24 cellular contexts compared by ENCODE assay signal in the genomic region with DNA sequence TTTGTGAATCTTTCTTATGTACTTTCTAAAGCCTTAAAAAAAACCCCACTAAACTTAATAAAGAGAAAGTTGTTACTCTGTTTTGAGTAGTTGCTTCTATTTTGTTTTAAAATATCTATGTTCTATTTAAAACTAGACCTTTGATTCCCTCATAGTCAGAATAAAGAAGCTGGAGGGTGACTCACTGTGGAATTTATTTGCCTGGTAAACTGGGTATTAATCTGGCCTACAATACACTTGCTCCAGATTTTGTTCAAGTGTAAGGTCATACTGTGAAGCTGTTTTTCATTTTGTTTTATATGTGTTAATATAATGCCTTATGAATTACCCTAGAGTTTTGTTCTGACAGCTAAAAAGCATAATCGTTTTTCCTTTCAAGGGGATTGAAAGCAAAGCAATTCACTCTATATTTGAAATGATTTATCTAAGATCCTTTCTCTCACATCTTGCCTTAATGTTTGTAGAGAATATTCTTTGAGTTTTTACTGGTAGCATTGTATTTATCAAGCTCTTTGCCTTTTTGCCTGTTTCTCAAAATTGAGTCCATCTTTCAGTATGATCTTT.
DNase-seq lines count a peak whose midpoint lies in the region; ATAC-seq and TF ChIP-seq lines count a peak whose summit lies in the region.
"Had no signal": no experiment of that assay in that cellular context is flagged by ENCODE, and none has a peak within 500 bp of the region (broad histone marks: within the 10 kb centered on the region; RNA-seq: fewer than 3 reads in every experiment).

No MANE protein-coding gene starts in this region.

- no peak overlapping the region for H3K4me3 ChIP-seq in body of pancreas
- H3K4me3 ChIP-seq: A549, coronary artery, gastroesophageal sphincter, GM23338, vagina had no signal

- ATAC-seq in HG03378 (IDR thresholded peaks at IDR 0.05; ENCODE audit: unreplicated experiment) (no peak), body of pancreas (no peak)
- ATAC-seq: A549, gastroesophageal sphincter, GM23338, HepG2 had no signal

- H3K36me3 Mint-ChIP-seq in HFFc6 (ENCODE audit: low read depth): no peaks in the 10 kb centered on the region
- H3K36me3 Mint-ChIP-seq in mesothelial cell of epicardium: no peaks in the 10 kb centered on the region
- H3K36me3 Mint-ChIP-seq: activated naive CD4-positive, alpha-beta T cell treated with anti-CD3 and anti-CD28 coated beads, Interleukin-2, amount 50 U/mL, for 24 hours; memory B cell had no signal

- intact Hi-C loops in body of pancreas (cut with DNase I): no loop called here

- H3K27me3 Mint-ChIP-seq in HFFc6 (ENCODE audit: insufficient read depth): peaks cover 1% of the 10 kb centered on the region; the same call in 1 of the 2 replicates
- H3K27me3 Mint-ChIP-seq in mesothelial cell of epicardium (ENCODE audit: low read depth): no peaks in the 10 kb centered on the region
- H3K27me3 Mint-ChIP-seq: activated naive CD4-positive, alpha-beta T cell treated with anti-CD3 and anti-CD28 coated beads, Interleukin-2, amount 50 U/mL, for 24 hours had no signal

- no peaks in the 10 kb centered on the region for H3K36me3 ChIP-seq in body of pancreas (replicated peaks in 1 of 2; ENCODE audit: insufficient read depth in 1 of 2, low read depth in 2 of 2)
- H3K36me3 ChIP-seq: gastroesophageal sphincter, vagina had no signal

- TF ChIP-seq CTCF in HFFc6 (IDR thresholded peaks at IDR 0.05) (no peak), mesothelial cell of epicardium (IDR thresholded peaks at IDR 0.05; ENCODE audit: unreplicated experiment) (no peak), body of pancreas (IDR thresholded peaks at IDR 0.05) (no peak)

- no peak overlapping the region for H3K27ac Mint-ChIP-seq in HFFc6
- H3K27ac Mint-ChIP-seq in mesothelial cell of epicardium: peak overlapping the region; percentile 78
- H3K27ac Mint-ChIP-seq: activated naive CD4-positive, alpha-beta T cell treated with anti-CD3 and anti-CD28 coated beads, Interleukin-2, amount 50 U/mL, for 24 hours; GM23338; memory B cell; nephron had no signal

- no peaks in the 10 kb centered on the region for H3K9me3 Mint-ChIP-seq in HFFc6
- no peaks in the 10 kb centered on the region for H3K9me3 Mint-ChIP-seq in mesothelial cell of epicardium
- H3K9me3 Mint-ChIP-seq: GM23338, memory B cell, nephron had no signal

- no peaks in the 10 kb centered on the region for H3K27me3 ChIP-seq in body of pancreas
- H3K27me3 ChIP-seq: gastroesophageal sphincter, vagina had no signal

- H3K4me3 Mint-ChIP-seq in HFFc6 (no peak overlapping the region), mesothelial cell of epicardium (no peak overlapping the region)
- H3K4me3 Mint-ChIP-seq: activated naive CD4-positive, alpha-beta T cell treated with anti-CD3 and anti-CD28 coated beads, Interleukin-2, amount 50 U/mL, for 24 hours; GM23338; memory B cell; nephron had no signal

- no peaks in the 10 kb centered on the region for H3K4me1 ChIP-seq in body of pancreas
- H3K4me1 ChIP-seq: A549, vagina had no signal

- peak; percentile 30 for DNase-seq in AG08395 (ENCODE audit: low spot score)
- peak; percentile 9 for DNase-seq in HFFc6
- DNase-seq in astrocyte of the hippocampus (ENCODE audit: low read depth, low spot score): peak; percentile 42
- DNase-seq in mesothelial cell of epicardium (ENCODE audit: low spot score in 2 of 2, unreplicated experiment in 2 of 2): no peak
- no peak for DNase-seq in C1 segment of cervical spinal cord (lab: John Stamatoyannopoulos, UW)
- DNase-seq in retina: no peak
- no peak for DNase-seq in body of pancreas
- DNase-seq: DMS79 treated with DMSO at 0.1 percent for 48 hours; kidney glomerular epithelial cell; MM.1S; NCI-H1436 treated with DMSO at 0.1 percent for 48 hours; NCI-H446 treated with DMSO at 0.1 percent for 48 hours; posterior cingulate gyrus; stimulated activated CD4-positive, alpha-beta T cell treated with anti-CD3 and anti-CD28 coated beads, Interleukin-4, amount 100 ng/mL, for 4 hours had no signal

- H3K9me3 ChIP-seq in body of pancreas: no peaks in the 10 kb centered on the region
- H3K9me3 ChIP-seq: A549, gastroesophageal sphincter, vagina had no signal

- WGBS in body of pancreas, 2 donors: 15 to 18% methylated on average over 1 of the region's 1 CpG

- no peak for TF ChIP-seq POLR2A in body of pancreas (IDR thresholded peaks at IDR 0.05)

- no peak overlapping the region for H3K27ac ChIP-seq in body of pancreas
- H3K27ac ChIP-seq: A549, vagina had no signal

- H3K4me1 Mint-ChIP-seq in HFFc6 (ENCODE audit: low read depth) (peaks cover 43% of the 10 kb centered on the region), mesothelial cell of epicardium (peaks cover 63% of the 10 kb centered on the region)
- H3K4me1 Mint-ChIP-seq: activated naive CD4-positive, alpha-beta T cell treated with anti-CD3 and anti-CD28 coated beads, Interleukin-2, amount 50 U/mL, for 24 hours; memory B cell had no signal

Comparison
In these comparisons a context has a peak if more than half of its experiments do, and no peak if none do; other contexts are left out.
1. DNase-seq: peak in AG08395 (single experiment), HFFc6 (single experiment) and astrocyte of the hippocampus (single experiment); none in mesothelial cell of epicardium (0 of 2), C1 segment of cervical spinal cord (0 of 14), retina (single experiment) and body of pancreas (0 of 4).